ENCODE assay signal across 1 cellular context in the genomic region with DNA sequence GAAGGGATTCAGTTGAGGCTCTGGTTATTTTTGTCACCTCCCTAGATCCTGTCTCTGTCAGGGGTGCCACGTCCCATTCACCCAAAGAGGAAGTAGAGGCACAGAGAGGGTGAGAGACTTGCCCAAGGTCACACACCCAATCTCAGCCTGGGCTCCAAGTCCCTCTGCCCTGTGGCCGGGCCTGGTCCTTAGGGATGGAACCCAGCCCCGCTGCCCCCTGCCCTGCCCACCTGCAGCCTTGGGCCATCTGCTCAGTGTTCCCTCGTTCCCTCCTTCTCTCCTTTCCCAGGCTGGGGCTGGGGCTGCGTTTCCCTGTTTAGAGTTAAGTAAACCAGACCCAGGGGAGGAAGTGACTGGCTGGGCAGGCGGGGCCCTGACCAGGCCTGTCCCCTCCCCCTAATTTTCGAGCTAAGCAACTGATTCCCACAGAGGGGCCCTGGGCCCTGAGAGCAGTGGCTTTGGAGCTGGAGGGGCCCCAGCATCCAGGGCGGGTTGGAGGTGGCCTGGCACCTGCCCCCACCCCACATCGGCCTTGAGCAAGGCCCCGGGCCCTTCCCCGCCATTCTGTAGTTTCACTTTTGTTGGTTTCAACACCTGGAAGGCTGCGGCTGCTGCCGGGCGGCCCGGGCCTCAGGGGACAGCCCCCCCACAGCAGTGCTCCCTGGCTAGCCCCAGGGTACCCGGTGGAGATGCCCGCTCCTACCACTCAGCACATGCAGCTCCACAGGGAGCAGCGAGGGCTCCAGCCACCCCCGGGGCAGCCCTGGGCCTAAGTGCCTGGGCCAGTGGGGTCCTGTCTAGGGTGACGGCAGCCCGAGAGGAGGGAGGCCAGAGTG.
TF ChIP-seq lines count a peak whose summit lies in the region.

No MANE protein-coding gene starts in this region.

TF ChIP-seq in HepG2, 621 proteins besides CTCF, POLR2A, EP300 and RAD21 (continued from another document and continues in another):
- TF ChIP-seq, protein P1, sequence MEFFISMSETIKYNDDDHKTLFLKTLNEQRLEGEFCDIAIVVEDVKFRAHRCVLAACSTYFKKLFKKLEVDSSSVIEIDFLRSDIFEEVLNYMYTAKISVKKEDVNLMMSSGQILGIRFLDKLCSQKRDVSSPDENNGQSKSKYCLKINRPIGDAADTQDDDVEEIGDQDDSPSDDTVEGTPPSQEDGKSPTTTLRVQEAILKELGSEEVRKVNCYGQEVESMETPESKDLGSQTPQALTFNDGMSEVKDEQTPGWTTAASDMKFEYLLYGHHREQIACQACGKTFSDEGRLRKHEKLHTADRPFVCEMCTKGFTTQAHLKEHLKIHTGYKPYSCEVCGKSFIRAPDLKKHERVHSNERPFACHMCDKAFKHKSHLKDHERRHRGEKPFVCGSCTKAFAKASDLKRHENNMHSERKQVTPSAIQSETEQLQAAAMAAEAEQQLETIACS (CRISPR knock-in tag; IDR thresholded peaks at IDR 0.05): no peak
- peak; percentile 56; the same call in 1 of the 2 replicates for TF ChIP-seq ZSCAN21 (CRISPR knock-in tag; IDR thresholded peaks at IDR 0.05; ENCODE audit: borderline replicate concordance)
- peak; percentile 85 for TF ChIP-seq RBAK (CRISPR knock-in tag; IDR thresholded peaks at IDR 0.05)
- TF ChIP-seq, protein P2, sequence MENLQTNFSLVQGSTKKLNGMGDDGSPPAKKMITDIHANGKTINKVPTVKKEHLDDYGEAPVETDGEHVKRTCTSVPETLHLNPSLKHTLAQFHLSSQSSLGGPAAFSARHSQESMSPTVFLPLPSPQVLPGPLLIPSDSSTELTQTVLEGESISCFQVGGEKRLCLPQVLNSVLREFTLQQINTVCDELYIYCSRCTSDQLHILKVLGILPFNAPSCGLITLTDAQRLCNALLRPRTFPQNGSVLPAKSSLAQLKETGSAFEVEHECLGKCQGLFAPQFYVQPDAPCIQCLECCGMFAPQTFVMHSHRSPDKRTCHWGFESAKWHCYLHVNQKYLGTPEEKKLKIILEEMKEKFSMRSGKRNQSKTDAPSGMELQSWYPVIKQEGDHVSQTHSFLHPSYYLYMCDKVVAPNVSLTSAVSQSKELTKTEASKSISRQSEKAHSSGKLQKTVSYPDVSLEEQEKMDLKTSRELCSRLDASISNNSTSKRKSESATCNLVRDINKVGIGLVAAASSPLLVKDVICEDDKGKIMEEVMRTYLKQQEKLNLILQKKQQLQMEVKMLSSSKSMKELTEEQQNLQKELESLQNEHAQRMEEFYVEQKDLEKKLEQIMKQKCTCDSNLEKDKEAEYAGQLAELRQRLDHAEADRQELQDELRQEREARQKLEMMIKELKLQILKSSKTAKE (CRISPR knock-in tag; IDR thresholded peaks at IDR 0.05; ENCODE audit: borderline replicate concordance): no peak
- TF ChIP-seq, protein P3, sequence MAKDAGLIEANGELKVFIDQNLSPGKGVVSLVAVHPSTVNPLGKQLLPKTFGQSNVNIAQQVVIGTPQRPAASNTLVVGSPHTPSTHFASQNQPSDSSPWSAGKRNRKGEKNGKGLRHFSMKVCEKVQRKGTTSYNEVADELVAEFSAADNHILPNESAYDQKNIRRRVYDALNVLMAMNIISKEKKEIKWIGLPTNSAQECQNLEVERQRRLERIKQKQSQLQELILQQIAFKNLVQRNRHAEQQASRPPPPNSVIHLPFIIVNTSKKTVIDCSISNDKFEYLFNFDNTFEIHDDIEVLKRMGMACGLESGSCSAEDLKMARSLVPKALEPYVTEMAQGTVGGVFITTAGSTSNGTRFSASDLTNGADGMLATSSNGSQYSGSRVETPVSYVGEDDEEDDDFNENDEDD (CRISPR knock-in tag; IDR thresholded peaks at IDR 0.05; ENCODE audit: borderline replicate concordance): peak; percentile 33; the same call in 1 of the 2 replicates
- TF ChIP-seq ZNF274 (CRISPR knock-in tag; IDR thresholded peaks at IDR 0.05): peak; percentile 47; the same call in 1 of the 2 replicates
- peak; percentile 82 for TF ChIP-seq ZNF605 (CRISPR knock-in tag; IDR thresholded peaks at IDR 0.05)
- TF ChIP-seq ZSCAN9 (CRISPR knock-in tag; IDR thresholded peaks at IDR 0.05; ENCODE audit: borderline replicate concordance): no peak
- TF ChIP-seq, protein P4, sequence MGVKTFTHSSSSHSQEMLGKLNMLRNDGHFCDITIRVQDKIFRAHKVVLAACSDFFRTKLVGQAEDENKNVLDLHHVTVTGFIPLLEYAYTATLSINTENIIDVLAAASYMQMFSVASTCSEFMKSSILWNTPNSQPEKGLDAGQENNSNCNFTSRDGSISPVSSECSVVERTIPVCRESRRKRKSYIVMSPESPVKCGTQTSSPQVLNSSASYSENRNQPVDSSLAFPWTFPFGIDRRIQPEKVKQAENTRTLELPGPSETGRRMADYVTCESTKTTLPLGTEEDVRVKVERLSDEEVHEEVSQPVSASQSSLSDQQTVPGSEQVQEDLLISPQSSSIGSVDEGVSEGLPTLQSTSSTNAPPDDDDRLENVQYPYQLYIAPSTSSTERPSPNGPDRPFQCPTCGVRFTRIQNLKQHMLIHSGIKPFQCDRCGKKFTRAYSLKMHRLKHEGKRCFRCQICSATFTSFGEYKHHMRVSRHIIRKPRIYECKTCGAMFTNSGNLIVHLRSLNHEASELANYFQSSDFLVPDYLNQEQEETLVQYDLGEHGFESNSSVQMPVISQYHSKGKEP (CRISPR knock-in tag; IDR thresholded peaks at IDR 0.05): no peak
- peak; percentile 47; the same call in 1 of the 2 replicates for TF ChIP-seq ZNF879 (CRISPR knock-in tag; IDR thresholded peaks at IDR 0.05)
- TF ChIP-seq SRF (IDR thresholded peaks at IDR 0.05; ENCODE audit: low read depth, low read length): no peak
- TF ChIP-seq ELF3 (CRISPR knock-in tag; IDR thresholded peaks at IDR 0.05): peak; percentile 68; the same call in 1 of the 2 replicates
- TF ChIP-seq, protein P5, sequence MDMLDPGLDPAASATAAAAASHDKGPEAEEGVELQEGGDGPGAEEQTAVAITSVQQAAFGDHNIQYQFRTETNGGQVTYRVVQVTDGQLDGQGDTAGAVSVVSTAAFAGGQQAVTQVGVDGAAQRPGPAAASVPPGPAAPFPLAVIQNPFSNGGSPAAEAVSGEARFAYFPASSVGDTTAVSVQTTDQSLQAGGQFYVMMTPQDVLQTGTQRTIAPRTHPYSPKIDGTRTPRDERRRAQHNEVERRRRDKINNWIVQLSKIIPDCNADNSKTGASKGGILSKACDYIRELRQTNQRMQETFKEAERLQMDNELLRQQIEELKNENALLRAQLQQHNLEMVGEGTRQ (IDR thresholded peaks at IDR 0.05; ENCODE audit: low read depth, low read length): no peak
- TF ChIP-seq, protein P5 (CRISPR knock-in tag; IDR thresholded peaks at IDR 0.05; ENCODE audit: borderline replicate concordance): no peak
- TF ChIP-seq, protein P6, sequence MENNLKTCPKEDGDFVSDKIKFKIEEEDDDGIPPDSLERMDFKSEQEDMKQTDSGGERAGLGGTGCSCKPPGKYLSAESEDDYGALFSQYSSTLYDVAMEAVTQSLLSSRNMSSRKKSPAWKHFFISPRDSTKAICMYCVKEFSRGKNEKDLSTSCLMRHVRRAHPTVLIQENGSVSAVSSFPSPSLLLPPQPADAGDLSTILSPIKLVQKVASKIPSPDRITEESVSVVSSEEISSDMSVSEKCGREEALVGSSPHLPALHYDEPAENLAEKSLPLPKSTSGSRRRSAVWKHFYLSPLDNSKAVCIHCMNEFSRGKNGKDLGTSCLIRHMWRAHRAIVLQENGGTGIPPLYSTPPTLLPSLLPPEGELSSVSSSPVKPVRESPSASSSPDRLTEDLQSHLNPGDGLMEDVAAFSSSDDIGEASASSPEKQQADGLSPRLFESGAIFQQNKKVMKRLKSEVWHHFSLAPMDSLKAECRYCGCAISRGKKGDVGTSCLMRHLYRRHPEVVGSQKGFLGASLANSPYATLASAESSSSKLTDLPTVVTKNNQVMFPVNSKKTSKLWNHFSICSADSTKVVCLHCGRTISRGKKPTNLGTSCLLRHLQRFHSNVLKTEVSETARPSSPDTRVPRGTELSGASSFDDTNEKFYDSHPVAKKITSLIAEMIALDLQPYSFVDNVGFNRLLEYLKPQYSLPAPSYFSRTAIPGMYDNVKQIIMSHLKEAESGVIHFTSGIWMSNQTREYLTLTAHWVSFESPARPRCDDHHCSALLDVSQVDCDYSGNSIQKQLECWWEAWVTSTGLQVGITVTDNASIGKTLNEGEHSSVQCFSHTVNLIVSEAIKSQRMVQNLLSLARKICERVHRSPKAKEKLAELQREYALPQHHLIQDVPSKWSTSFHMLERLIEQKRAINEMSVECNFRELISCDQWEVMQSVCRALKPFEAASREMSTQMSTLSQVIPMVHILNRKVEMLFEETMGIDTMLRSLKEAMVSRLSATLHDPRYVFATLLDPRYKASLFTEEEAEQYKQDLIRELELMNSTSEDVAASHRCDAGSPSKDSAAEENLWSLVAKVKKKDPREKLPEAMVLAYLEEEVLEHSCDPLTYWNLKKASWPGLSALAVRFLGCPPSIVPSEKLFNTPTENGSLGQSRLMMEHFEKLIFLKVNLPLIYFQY (CRISPR knock-in tag; IDR thresholded peaks at IDR 0.05; ENCODE audit: borderline replicate concordance): no peak
- TF ChIP-seq HNF4A (CRISPR knock-in tag; IDR thresholded peaks at IDR 0.05): no peak
- peak; percentile 5; the same call in 1 of the 2 replicates for TF ChIP-seq HOXD1 (CRISPR knock-in tag; IDR thresholded peaks at IDR 0.05)
- TF ChIP-seq, protein P7, sequence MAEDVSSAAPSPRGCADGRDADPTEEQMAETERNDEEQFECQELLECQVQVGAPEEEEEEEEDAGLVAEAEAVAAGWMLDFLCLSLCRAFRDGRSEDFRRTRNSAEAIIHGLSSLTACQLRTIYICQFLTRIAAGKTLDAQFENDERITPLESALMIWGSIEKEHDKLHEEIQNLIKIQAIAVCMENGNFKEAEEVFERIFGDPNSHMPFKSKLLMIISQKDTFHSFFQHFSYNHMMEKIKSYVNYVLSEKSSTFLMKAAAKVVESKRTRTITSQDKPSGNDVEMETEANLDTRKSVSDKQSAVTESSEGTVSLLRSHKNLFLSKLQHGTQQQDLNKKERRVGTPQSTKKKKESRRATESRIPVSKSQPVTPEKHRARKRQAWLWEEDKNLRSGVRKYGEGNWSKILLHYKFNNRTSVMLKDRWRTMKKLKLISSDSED (CRISPR knock-in tag; IDR thresholded peaks at IDR 0.05): no peak
- TF ChIP-seq ELF1 (CRISPR knock-in tag; IDR thresholded peaks at IDR 0.05): peak; percentile 30; the same call in 1 of the 2 replicates
- TF ChIP-seq MED1 (CRISPR knock-in tag; IDR thresholded peaks at IDR 0.05): peak; percentile 38
- TF ChIP-seq ZNF790 (CRISPR knock-in tag; IDR thresholded peaks at IDR 0.05; ENCODE audit: borderline replicate concordance): no peak
- TF ChIP-seq ZNF343 (CRISPR knock-in tag; IDR thresholded peaks at IDR 0.05): 0 out of 2 replicates have a peak, but pooled peaks have one; percentile 63
- peak; percentile 90 for TF ChIP-seq ZFX (CRISPR knock-in tag; IDR thresholded peaks at IDR 0.05; ENCODE audit: low read depth)
- TF ChIP-seq NFRKB (IDR thresholded peaks at IDR 0.05): no peak
- no peak for TF ChIP-seq SIN3B (IDR thresholded peaks at IDR 0.05; ENCODE audit: low read length)
- TF ChIP-seq PLRG1 (conservative IDR thresholded peaks at IDR 0.05): no peak
- no peak for TF ChIP-seq U2AF1 (optimal IDR thresholded peaks at IDR 0.05; ENCODE audit: low read depth, low read length)
- TF ChIP-seq ZNF3 (CRISPR knock-in tag; IDR thresholded peaks at IDR 0.05): no peak
- TF ChIP-seq TCF12 (IDR thresholded peaks at IDR 0.05): no peak
- TF ChIP-seq TCF12 (CRISPR knock-in tag; IDR thresholded peaks at IDR 0.05): no peak
- no peak for TF ChIP-seq KLF15 (CRISPR knock-in tag; IDR thresholded peaks at IDR 0.05; ENCODE audit: borderline replicate concordance)
- TF ChIP-seq ZNF773 (CRISPR knock-in tag; IDR thresholded peaks at IDR 0.05; ENCODE audit: borderline replicate concordance): no peak
- no peak for TF ChIP-seq MATR3 (CRISPR knock-in tag; IDR thresholded peaks at IDR 0.05)
- TF ChIP-seq ATF7-NPFF (CRISPR knock-in tag; IDR thresholded peaks at IDR 0.05; ENCODE audit: low read depth): peak; percentile 45; the same call in 1 of the 2 replicates
- no peak for TF ChIP-seq ZNF720 (CRISPR knock-in tag; IDR thresholded peaks at IDR 0.05)
- TF ChIP-seq PAF1 (CRISPR knock-in tag; IDR thresholded peaks at IDR 0.05): no peak
- no peak for TF ChIP-seq TP53 (CRISPR knock-in tag; conservative IDR thresholded peaks at IDR 0.05)
- no peak for TF ChIP-seq RARA (CRISPR knock-in tag; IDR thresholded peaks at IDR 0.05)
- TF ChIP-seq SP4 (CRISPR knock-in tag; IDR thresholded peaks at IDR 0.05): peak; percentile 24; the same call in 1 of the 2 replicates
- TF ChIP-seq, protein P8, sequence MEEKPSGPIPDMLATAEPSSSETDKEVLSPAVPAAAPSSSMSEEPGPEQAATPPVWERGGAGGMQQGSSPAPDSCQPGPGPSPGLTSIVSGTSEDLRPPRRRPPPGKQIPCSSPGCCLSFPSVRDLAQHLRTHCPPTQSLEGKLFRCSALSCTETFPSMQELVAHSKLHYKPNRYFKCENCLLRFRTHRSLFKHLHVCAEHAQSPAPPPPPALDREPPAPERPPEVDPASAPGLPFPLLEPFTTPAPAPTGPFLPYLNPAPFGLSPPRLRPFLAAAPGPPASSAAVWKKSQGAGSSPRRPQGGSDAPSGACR (CRISPR knock-in tag; IDR thresholded peaks at IDR 0.05): peak; percentile 89
- TF ChIP-seq U2AF2 (IDR thresholded peaks at IDR 0.05; ENCODE audit: low read depth, low read length): no peak
- no peak for TF ChIP-seq ZNF672 (CRISPR knock-in tag; IDR thresholded peaks at IDR 0.05)
- TF ChIP-seq RFX1 (IDR thresholded peaks at IDR 0.05): no peak
- peak; percentile 47; the same call in 1 of the 2 replicates for TF ChIP-seq RBFOX2 (IDR thresholded peaks at IDR 0.05; ENCODE audit: low read depth, low read length)
- TF ChIP-seq, protein P9, sequence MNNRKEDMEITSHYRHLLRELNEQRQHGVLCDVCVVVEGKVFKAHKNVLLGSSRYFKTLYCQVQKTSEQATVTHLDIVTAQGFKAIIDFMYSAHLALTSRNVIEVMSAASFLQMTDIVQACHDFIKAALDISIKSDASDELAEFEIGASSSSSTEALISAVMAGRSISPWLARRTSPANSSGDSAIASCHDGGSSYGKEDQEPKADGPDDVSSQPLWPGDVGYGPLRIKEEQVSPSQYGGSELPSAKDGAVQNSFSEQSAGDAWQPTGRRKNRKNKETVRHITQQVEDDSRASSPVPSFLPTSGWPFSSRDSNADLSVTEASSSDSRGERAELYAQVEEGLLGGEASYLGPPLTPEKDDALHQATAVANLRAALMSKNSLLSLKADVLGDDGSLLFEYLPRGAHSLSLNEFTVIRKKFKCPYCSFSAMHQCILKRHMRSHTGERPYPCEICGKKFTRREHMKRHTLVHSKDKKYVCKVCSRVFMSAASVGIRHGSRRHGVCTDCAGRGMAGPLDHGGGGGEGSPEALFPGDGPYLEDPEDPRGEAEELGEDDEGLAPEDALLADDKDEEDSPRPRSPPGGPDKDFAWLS (CRISPR knock-in tag; IDR thresholded peaks at IDR 0.05; ENCODE audit: borderline replicate concordance): 0 out of 2 replicates have a peak, but pooled peaks have one; percentile 53
- TF ChIP-seq ZFY (CRISPR knock-in tag; IDR thresholded peaks at IDR 0.05): peak; percentile 83
- no peak for TF ChIP-seq XBP1 (CRISPR knock-in tag; IDR thresholded peaks at IDR 0.05)
- TF ChIP-seq RXRB (CRISPR knock-in tag; IDR thresholded peaks at IDR 0.05; ENCODE audit: borderline replicate concordance): no peak
- no peak for TF ChIP-seq ZNF7 (CRISPR knock-in tag; IDR thresholded peaks at IDR 0.05)
